In genomic region chr12:107277850-107278249, GRCh38 we compare ENCODE assay signal across 1 cellular context.
TF ChIP-seq lines count a peak whose summit lies in the region.

No MANE protein-coding gene starts in this region.

TF ChIP-seq in IMR-90, 13 proteins besides CTCF, POLR2A, EP300 and RAD21:
- TF ChIP-seq CEBPB (IDR thresholded peaks at IDR 0.05; ENCODE audit: low read depth, low read length) (no peak), FOS (IDR thresholded peaks at IDR 0.05; ENCODE audit: low read depth, low read length) (no peak), MAFK (IDR thresholded peaks at IDR 0.05; ENCODE audit: low read depth, low read length) (no peak), ELK1 (IDR thresholded peaks at IDR 0.05; ENCODE audit: borderline replicate concordance, low read depth, low read length) (no peak)
TF ChIP-seq in IMR-90: peak in this region for 0.
